Comparison of ENCODE assay signal across 9 cellular contexts in genomic region chr1:89041055-89041707, GRCh38. TPM values are rescaled to one million over a fixed set of nuclear protein-coding genes. Genes with fewer than 3 reads are reported as not detected.
A peak's percentile ranks its signal among the peaks of the same experiment; 100 is the strongest.
DNase-seq lines count a peak whose midpoint lies in the region; ATAC-seq and TF ChIP-seq lines count a peak whose summit lies in the region.
"Had no signal": no experiment of that assay in that cellular context is flagged by ENCODE, and none has a peak within 500 bp of the region (broad histone marks: within the 10 kb centered on the region; RNA-seq: fewer than 3 reads in every experiment).

No MANE protein-coding gene starts in this region.

- TF ChIP-seq POLR2A in esophagus muscularis mucosa (IDR thresholded peaks at IDR 0.05; ENCODE audit: low read depth): no peak

- H4K8ac ChIP-seq in neuronal stem cell (ENCODE audit: low read depth, low read length): no peak overlapping the region

- H3K9me3 Mint-ChIP-seq in nephron progenitor cell: peaks cover 3% of the 10 kb centered on the region

- H3F3A ChIP-seq in PC-3 (ENCODE audit: low read length, unreplicated experiment): peaks cover 5% of the 10 kb centered on the region

- H3K27ac ChIP-seq in PC-3 (ENCODE audit: low read length): peak overlapping the region; percentile 81
- H3K27ac ChIP-seq in esophagus muscularis mucosa (replicated peaks in 1 of 4): no peak overlapping the region
- H3K27ac ChIP-seq in neuronal stem cell (replicated peaks; ENCODE audit: low read length): no peak overlapping the region

- H3K36me3 ChIP-seq in PC-3 (ENCODE audit: low read depth, low read length): no peaks in the 10 kb centered on the region
- H3K36me3 ChIP-seq in esophagus muscularis mucosa: no peaks in the 10 kb centered on the region
- no peaks in the 10 kb centered on the region for H3K36me3 ChIP-seq in neuronal stem cell (replicated peaks in 1 of 2; ENCODE audit: control insufficient read depth in 2 of 2, insufficient read depth in 2 of 2, low read length in 2 of 2)

- H3K9me3 ChIP-seq in PC-3 (ENCODE audit: low read length) (peaks cover 6% of the 10 kb centered on the region; the same call in 1 of the 2 replicates), esophagus muscularis mucosa (no peaks in the 10 kb centered on the region), neuronal stem cell (replicated peaks in 1 of 2; ENCODE audit: control insufficient read depth in 2 of 2, insufficient read depth in 1 of 2, low read depth in 1 of 2, low read length in 2 of 2) (peaks cover 0 to 4% of the 10 kb centered on the region in 2 donors)

- BruUV-seq in PC-3 (replicated peaks; lab: Mats Ljungman, UMichigan): no TSS peak

- no peak overlapping the region for H4K91ac ChIP-seq in neuronal stem cell (ENCODE audit: low read depth, low read length, poor library complexity)

- H3K27ac Mint-ChIP-seq in nephron progenitor cell: no peak overlapping the region

- TF ChIP-seq CTCF in PC-3 (conservative IDR thresholded peaks at IDR 0.05; ENCODE audit: low read depth, low read length) (no peak), nephron progenitor cell (IDR thresholded peaks at IDR 0.05) (no peak), esophagus muscularis mucosa (IDR thresholded peaks at IDR 0.05) (no peak)

- no peaks in the 10 kb centered on the region for H3K9me2 ChIP-seq in PC-3 (replicated peaks; ENCODE audit: low read length)

- no peak for TF ChIP-seq EP300 in esophagus muscularis mucosa (IDR thresholded peaks at IDR 0.05)

- H3K18ac ChIP-seq in neuronal stem cell (ENCODE audit: low read length): no peak overlapping the region

- H3K23ac ChIP-seq in neuronal stem cell (ENCODE audit: low read depth, low read length, poor library complexity): no peak overlapping the region

- H3K9ac ChIP-seq in PC-3 (ENCODE audit: low read length): no peak overlapping the region
- H3K9ac ChIP-seq in neuronal stem cell (ENCODE audit: low read depth, low read length, poor library complexity): no peak overlapping the region

- H3K4me2 ChIP-seq in PC-3 (ENCODE audit: low read length) (peak overlapping the region; percentile 73), neuronal stem cell (ENCODE audit: insufficient read depth, low read length, poor library complexity, severe bottlenecking) (no peak overlapping the region)

- H3K4ac ChIP-seq in neuronal stem cell (ENCODE audit: low read length): no peak overlapping the region

- H2AFZ ChIP-seq in PC-3 (ENCODE audit: low read length) (no peak overlapping the region), neuronal stem cell (ENCODE audit: low read length) (no peak overlapping the region)

- H2BK15ac ChIP-seq in neuronal stem cell (ENCODE audit: low read length): no peak overlapping the region

- H2BK12ac ChIP-seq in neuronal stem cell (ENCODE audit: low read length): no peak overlapping the region

- POLR2A ChIA-PET in PC-3 (lab: Charles Lee; ENCODE audit: unreplicated experiment): interaction anchor here (0.6 kb wide), 1 partner anchor 20 kb away, joined by 12 read pairs; no protein-coding TSS in a partner anchor

- CTCF ChIA-PET in PC-3 (lab: Charles Lee): no interaction called here

- no peaks in the 10 kb centered on the region for H3K27me3 ChIP-seq in PC-3 (ENCODE audit: low read length)
- H3K27me3 ChIP-seq in esophagus muscularis mucosa: no peaks in the 10 kb centered on the region
- H3K27me3 ChIP-seq in neuronal stem cell (ENCODE audit: control insufficient read depth in 3 of 3, insufficient read depth in 3 of 3, low read depth in 1 of 3, low read length in 3 of 3): no peaks in the 10 kb centered on the region

- H2AK5ac ChIP-seq in neuronal stem cell (ENCODE audit: low read depth, low read length): no peak overlapping the region

- DNase-seq in PC-3 (peak; percentile 90), kidney tubule cell (ENCODE audit: low spot score) (peak; percentile 38), medulla oblongata (ENCODE audit: extremely low spot score) (no peak), nephron progenitor cell (no peak), esophagus muscularis mucosa (ENCODE audit: extremely low spot score) (no peak), neuronal stem cell (ENCODE audit: low spot score) (no peak)
- DNase-seq: activated CD4-positive, CD25-positive, alpha-beta regulatory T cell treated with anti-CD3 and anti-CD28 coated beads, Interleukin-2, amount 50 U/mL, for 72 hours had no signal

- H2BK120ac ChIP-seq in neuronal stem cell (ENCODE audit: low read depth, low read length): no peak overlapping the region

- peak overlapping the region; percentile 45 for H3K4me3 ChIP-seq in PC-3 (ENCODE audit: low read length)
- no peak overlapping the region for H3K4me3 ChIP-seq in esophagus muscularis mucosa
- no peak overlapping the region for H3K4me3 ChIP-seq in neuronal stem cell (ENCODE audit: low read length in 2 of 2)

- no peaks in the 10 kb centered on the region for H3K79me2 ChIP-seq in PC-3 (ENCODE audit: low read length)

- H3K4me1 ChIP-seq in PC-3 (ENCODE audit: insufficient read depth, low read length): peaks cover 20% of the 10 kb centered on the region
- no peaks in the 10 kb centered on the region for H3K4me1 ChIP-seq in esophagus muscularis mucosa
- no peaks in the 10 kb centered on the region for H3K4me1 ChIP-seq in neuronal stem cell (ENCODE audit: control insufficient read depth in 2 of 2, insufficient read depth in 1 of 2, low read depth in 1 of 2, low read length in 2 of 2)

- H2BK5ac ChIP-seq in neuronal stem cell (ENCODE audit: low read length): no peak overlapping the region

- no peak overlapping the region for H3K4me3 Mint-ChIP-seq in nephron progenitor cell

- ATAC-seq in GM18909 (IDR thresholded peaks at IDR 0.05; ENCODE audit: poor library complexity, unreplicated experiment): peak; percentile 98
- ATAC-seq in HG02610 (IDR thresholded peaks at IDR 0.05; ENCODE audit: unreplicated experiment): peak; percentile 97
- ATAC-seq in PC-3: peak; percentile 95

- no peaks in the 10 kb centered on the region for H3K36me3 Mint-ChIP-seq in nephron progenitor cell (ENCODE audit: low read depth)

- no peak overlapping the region for H3K14ac ChIP-seq in neuronal stem cell (ENCODE audit: low read length)

- intact Hi-C loops in PC-3 (cut with micrococcal nuclease) (loop anchor here (1.0 kb wide), 1 partner anchor 19 kb away; the partner anchor contains the start of gene GBP3), esophagus muscularis mucosa (cut with DNase I) (no loop called here)

- H3K4me1 Mint-ChIP-seq in nephron progenitor cell: no peaks in the 10 kb centered on the region

- no peaks in the 10 kb centered on the region for H3K79me1 ChIP-seq in neuronal stem cell (ENCODE audit: low read depth, low read length)

- WGBS in esophagus muscularis mucosa: 87% methylated on average over 4 of the region's 4 CpGs
- no CpG with 5 or more reads among the region's 4 CpGs for WGBS in neuronal stem cell (ENCODE audit: extremely low coverage in 2 of 2, insufficient read length in 2 of 2, insufficient replicate concordance in 1 of 2), 2 donors

- H4K20me1 ChIP-seq in PC-3 (ENCODE audit: low read length): no peaks in the 10 kb centered on the region

- H3K27me3 Mint-ChIP-seq in nephron progenitor cell (ENCODE audit: low read depth, poor library complexity): peaks cover 9% of the 10 kb centered on the region

RNA-seq across cellular contexts. Expression of gene GBP3, which starts 18.5 kb away (rescaled TPM):
- total RNA-seq in PC-3 (2014; rRNA removed) (23.3 and 24.9 TPM in 2 replicates), esophagus muscularis mucosa (10 to 100 TPM; 11.9 to 21.1 (median 16.1) TPM)
- not detected for polyA plus RNA-seq in neuronal stem cell (2013, experiment 1 of 2)
- polyA plus RNA-seq in neuronal stem cell (2013, experiment 2 of 2): not detected

RNA-seq across cellular contexts. Expression of gene GBP1, which starts 23.8 kb away (rescaled TPM):
- total RNA-seq in PC-3 (2014; rRNA removed): 1.0 and 1.2 TPM in 2 replicates
- total RNA-seq in esophagus muscularis mucosa: 10 to 100 TPM; 16.1 to 38.2 (median 21.1) TPM
- not detected for polyA plus RNA-seq in neuronal stem cell (2013, experiment 1 of 2)
- polyA plus RNA-seq in neuronal stem cell (2013, experiment 2 of 2): not detected

RNA-seq across cellular contexts. Expression of gene KYAT3, which starts 48.8 kb away (rescaled TPM):
- total RNA-seq in PC-3 (2014; rRNA removed): 9.7 and 14.3 TPM in 2 replicates
- total RNA-seq in esophagus muscularis mucosa: 10 to 100 TPM; 18.4 to 35.3 (median 21.8) TPM
- 34.7 TPM for polyA plus RNA-seq in neuronal stem cell (2013, experiment 1 of 2)
- 35.7 TPM for polyA plus RNA-seq in neuronal stem cell (2013, experiment 2 of 2)

RNA-seq across cellular contexts. Expression of gene RBMXL1, which starts 48.8 kb away (rescaled TPM):
- 8.5 and 10.6 TPM in 2 replicates for total RNA-seq in PC-3 (2014; rRNA removed)
- total RNA-seq in esophagus muscularis mucosa: 10 to 100 TPM; 10.3 to 46.4 (median 16.0) TPM
- 6.5 TPM for polyA plus RNA-seq in neuronal stem cell (2013, experiment 1 of 2)
- 6.5 TPM for polyA plus RNA-seq in neuronal stem cell (2013, experiment 2 of 2)

Comparison
In these comparisons a context has a peak if more than half of its experiments do, and no peak if none do; other contexts are left out.
1. DNase-seq: peak in PC-3 (single experiment) and kidney tubule cell (single experiment); none in medulla oblongata (single experiment), nephron progenitor cell (single experiment), esophagus muscularis mucosa (single experiment) and neuronal stem cell (single experiment).
2. Peak in every context shown above with its lines, with median percentiles within 50 percentile points of each other: ATAC-seq.